1 cellular context compared by ENCODE assay signal in the genomic region with DNA sequence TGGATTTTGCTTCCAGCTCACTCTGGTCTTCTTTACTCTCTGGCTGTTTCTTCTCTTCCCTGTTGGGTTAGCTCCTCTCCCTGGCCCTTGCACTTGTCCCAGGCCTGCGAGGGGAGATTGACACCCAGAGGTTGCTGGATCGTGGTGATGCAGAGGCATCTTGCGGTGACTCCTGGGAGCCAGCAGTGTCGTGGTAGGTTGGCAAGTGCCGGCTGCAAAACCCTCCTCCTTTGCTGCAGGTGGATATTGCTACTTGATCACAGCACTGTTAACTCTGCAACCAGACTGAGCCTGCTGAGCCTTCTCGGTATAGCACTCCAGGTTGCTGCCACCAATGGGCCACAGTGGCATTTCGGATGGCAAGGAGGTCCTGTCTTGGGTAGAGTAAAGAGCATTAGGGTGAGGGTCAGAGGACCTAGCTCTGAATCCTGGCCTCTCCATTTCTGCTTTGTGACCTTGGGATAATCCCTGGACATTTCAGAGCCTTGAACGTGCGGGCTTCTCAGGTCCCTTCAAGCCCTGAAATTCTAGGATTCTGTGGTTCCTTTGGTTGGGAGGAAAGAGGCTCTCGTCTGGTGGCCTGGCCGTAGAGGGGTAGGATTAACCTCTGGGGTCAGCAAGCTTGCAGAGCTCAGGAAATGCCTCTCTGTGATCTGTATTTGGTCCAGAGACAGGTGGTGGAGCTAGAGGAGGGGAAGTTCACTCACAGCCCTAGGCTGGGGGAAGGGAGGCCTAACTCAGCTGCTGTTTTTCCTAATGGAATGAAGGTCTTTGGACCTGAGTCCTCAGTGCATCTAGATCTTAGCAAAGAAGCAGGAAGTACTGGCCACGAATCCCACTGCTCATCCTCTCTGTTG.
TF ChIP-seq lines count a peak whose summit lies in the region.

No MANE protein-coding gene starts in this region.

TF ChIP-seq in HepG2, 621 proteins besides CTCF, POLR2A, EP300 and RAD21 (continued from another document and continues in another):
- TF ChIP-seq, protein P1, sequence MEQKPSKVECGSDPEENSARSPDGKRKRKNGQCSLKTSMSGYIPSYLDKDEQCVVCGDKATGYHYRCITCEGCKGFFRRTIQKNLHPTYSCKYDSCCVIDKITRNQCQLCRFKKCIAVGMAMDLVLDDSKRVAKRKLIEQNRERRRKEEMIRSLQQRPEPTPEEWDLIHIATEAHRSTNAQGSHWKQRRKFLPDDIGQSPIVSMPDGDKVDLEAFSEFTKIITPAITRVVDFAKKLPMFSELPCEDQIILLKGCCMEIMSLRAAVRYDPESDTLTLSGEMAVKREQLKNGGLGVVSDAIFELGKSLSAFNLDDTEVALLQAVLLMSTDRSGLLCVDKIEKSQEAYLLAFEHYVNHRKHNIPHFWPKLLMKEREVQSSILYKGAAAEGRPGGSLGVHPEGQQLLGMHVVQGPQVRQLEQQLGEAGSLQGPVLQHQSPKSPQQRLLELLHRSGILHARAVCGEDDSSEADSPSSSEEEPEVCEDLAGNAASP (CRISPR knock-in tag; IDR thresholded peaks at IDR 0.05; ENCODE audit: borderline replicate concordance) = no peak; the same call in 1 of the 2 replicates
- TF ChIP-seq ZNF34 (CRISPR knock-in tag; IDR thresholded peaks at IDR 0.05; ENCODE audit: borderline replicate concordance) = no peak
- no peak for TF ChIP-seq ONECUT2 (CRISPR knock-in tag; IDR thresholded peaks at IDR 0.05)
- TF ChIP-seq, protein P2, sequence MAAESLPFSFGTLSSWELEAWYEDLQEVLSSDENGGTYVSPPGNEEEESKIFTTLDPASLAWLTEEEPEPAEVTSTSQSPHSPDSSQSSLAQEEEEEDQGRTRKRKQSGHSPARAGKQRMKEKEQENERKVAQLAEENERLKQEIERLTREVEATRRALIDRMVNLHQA (CRISPR knock-in tag; IDR thresholded peaks at IDR 0.05) = no peak
- no peak for TF ChIP-seq SKI (IDR thresholded peaks at IDR 0.05; ENCODE audit: partially characterized antibody)
- no peak for TF ChIP-seq ZNF672 (CRISPR knock-in tag; IDR thresholded peaks at IDR 0.05)
- peak; percentile 83 for TF ChIP-seq ASH2L (IDR thresholded peaks at IDR 0.05; ENCODE audit: insufficient read length, low read depth, low read length)
- TF ChIP-seq MAZ (IDR thresholded peaks at IDR 0.05; ENCODE audit: borderline replicate concordance, low read depth, low read length) = no peak
- no peak for TF ChIP-seq MAZ (CRISPR knock-in tag; IDR thresholded peaks at IDR 0.05; ENCODE audit: low read depth)
- TF ChIP-seq, protein P3, sequence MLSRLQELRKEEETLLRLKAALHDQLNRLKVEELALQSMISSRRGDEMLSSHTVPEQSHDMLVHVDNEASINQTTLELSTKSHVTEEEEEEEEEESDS (CRISPR knock-in tag; IDR thresholded peaks at IDR 0.05; ENCODE audit: borderline replicate concordance) = no peak
- no peak for TF ChIP-seq ZNF878 (CRISPR knock-in tag; IDR thresholded peaks at IDR 0.05)
- peak; percentile 63; the same call in 1 of the 2 replicates for TF ChIP-seq HOXA3 (CRISPR knock-in tag; IDR thresholded peaks at IDR 0.05)
- TF ChIP-seq, protein P4, sequence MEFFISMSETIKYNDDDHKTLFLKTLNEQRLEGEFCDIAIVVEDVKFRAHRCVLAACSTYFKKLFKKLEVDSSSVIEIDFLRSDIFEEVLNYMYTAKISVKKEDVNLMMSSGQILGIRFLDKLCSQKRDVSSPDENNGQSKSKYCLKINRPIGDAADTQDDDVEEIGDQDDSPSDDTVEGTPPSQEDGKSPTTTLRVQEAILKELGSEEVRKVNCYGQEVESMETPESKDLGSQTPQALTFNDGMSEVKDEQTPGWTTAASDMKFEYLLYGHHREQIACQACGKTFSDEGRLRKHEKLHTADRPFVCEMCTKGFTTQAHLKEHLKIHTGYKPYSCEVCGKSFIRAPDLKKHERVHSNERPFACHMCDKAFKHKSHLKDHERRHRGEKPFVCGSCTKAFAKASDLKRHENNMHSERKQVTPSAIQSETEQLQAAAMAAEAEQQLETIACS (CRISPR knock-in tag; IDR thresholded peaks at IDR 0.05) = no peak
- no peak for TF ChIP-seq ZNF205 (CRISPR knock-in tag; IDR thresholded peaks at IDR 0.05)
- TF ChIP-seq, protein P5, sequence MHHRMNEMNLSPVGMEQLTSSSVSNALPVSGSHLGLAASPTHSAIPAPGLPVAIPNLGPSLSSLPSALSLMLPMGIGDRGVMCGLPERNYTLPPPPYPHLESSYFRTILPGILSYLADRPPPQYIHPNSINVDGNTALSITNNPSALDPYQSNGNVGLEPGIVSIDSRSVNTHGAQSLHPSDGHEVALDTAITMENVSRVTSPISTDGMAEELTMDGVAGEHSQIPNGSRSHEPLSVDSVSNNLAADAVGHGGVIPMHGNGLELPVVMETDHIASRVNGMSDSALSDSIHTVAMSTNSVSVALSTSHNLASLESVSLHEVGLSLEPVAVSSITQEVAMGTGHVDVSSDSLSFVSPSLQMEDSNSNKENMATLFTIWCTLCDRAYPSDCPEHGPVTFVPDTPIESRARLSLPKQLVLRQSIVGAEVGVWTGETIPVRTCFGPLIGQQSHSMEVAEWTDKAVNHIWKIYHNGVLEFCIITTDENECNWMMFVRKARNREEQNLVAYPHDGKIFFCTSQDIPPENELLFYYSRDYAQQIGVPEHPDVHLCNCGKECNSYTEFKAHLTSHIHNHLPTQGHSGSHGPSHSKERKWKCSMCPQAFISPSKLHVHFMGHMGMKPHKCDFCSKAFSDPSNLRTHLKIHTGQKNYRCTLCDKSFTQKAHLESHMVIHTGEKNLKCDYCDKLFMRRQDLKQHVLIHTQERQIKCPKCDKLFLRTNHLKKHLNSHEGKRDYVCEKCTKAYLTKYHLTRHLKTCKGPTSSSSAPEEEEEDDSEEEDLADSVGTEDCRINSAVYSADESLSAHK (CRISPR knock-in tag; IDR thresholded peaks at IDR 0.05; ENCODE audit: borderline replicate concordance) = no peak
- TF ChIP-seq, protein P6, sequence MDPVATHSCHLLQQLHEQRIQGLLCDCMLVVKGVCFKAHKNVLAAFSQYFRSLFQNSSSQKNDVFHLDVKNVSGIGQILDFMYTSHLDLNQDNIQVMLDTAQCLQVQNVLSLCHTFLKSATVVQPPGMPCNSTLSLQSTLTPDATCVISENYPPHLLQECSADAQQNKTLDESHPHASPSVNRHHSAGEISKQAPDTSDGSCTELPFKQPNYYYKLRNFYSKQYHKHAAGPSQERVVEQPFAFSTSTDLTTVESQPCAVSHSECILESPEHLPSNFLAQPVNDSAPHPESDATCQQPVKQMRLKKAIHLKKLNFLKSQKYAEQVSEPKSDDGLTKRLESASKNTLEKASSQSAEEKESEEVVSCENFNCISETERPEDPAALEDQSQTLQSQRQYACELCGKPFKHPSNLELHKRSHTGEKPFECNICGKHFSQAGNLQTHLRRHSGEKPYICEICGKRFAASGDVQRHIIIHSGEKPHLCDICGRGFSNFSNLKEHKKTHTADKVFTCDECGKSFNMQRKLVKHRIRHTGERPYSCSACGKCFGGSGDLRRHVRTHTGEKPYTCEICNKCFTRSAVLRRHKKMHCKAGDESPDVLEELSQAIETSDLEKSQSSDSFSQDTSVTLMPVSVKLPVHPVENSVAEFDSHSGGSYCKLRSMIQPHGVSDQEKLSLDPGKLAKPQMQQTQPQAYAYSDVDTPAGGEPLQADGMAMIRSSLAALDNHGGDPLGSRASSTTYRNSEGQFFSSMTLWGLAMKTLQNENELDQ (CRISPR knock-in tag; IDR thresholded peaks at IDR 0.05; ENCODE audit: borderline replicate concordance) = no peak
- TF ChIP-seq ZNF788 (CRISPR knock-in tag; IDR thresholded peaks at IDR 0.05; ENCODE audit: borderline replicate concordance) = peak; percentile 79; the same call in 1 of the 2 replicates
- TF ChIP-seq, protein P7, sequence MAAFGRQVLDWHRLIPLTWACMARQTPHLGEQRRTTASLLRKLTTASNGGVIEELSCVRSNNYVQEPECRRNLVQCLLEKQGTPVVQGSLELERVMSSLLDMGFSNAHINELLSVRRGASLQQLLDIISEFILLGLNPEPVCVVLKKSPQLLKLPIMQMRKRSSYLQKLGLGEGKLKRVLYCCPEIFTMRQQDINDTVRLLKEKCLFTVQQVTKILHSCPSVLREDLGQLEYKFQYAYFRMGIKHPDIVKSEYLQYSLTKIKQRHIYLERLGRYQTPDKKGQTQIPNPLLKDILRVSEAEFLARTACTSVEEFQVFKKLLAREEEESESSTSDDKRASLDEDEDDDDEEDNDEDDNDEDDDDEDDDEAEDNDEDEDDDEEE (CRISPR knock-in tag; IDR thresholded peaks at IDR 0.05) = no peak
- TF ChIP-seq SMARCC2 (IDR thresholded peaks at IDR 0.05) = no peak
- TF ChIP-seq SAFB2 (CRISPR knock-in tag; IDR thresholded peaks at IDR 0.05; ENCODE audit: borderline replicate concordance, low read depth) = no peak
- no peak for TF ChIP-seq IKZF4 (CRISPR knock-in tag; IDR thresholded peaks at IDR 0.05; ENCODE audit: borderline replicate concordance, low read depth, not compliant biosample characterization)
- TF ChIP-seq POGZ (CRISPR knock-in tag; IDR thresholded peaks at IDR 0.05) = peak; percentile 73
- TF ChIP-seq ZBTB20 (CRISPR knock-in tag; IDR thresholded peaks at IDR 0.05; ENCODE audit: borderline replicate concordance, low read depth) = no peak
- TF ChIP-seq, protein P8, sequence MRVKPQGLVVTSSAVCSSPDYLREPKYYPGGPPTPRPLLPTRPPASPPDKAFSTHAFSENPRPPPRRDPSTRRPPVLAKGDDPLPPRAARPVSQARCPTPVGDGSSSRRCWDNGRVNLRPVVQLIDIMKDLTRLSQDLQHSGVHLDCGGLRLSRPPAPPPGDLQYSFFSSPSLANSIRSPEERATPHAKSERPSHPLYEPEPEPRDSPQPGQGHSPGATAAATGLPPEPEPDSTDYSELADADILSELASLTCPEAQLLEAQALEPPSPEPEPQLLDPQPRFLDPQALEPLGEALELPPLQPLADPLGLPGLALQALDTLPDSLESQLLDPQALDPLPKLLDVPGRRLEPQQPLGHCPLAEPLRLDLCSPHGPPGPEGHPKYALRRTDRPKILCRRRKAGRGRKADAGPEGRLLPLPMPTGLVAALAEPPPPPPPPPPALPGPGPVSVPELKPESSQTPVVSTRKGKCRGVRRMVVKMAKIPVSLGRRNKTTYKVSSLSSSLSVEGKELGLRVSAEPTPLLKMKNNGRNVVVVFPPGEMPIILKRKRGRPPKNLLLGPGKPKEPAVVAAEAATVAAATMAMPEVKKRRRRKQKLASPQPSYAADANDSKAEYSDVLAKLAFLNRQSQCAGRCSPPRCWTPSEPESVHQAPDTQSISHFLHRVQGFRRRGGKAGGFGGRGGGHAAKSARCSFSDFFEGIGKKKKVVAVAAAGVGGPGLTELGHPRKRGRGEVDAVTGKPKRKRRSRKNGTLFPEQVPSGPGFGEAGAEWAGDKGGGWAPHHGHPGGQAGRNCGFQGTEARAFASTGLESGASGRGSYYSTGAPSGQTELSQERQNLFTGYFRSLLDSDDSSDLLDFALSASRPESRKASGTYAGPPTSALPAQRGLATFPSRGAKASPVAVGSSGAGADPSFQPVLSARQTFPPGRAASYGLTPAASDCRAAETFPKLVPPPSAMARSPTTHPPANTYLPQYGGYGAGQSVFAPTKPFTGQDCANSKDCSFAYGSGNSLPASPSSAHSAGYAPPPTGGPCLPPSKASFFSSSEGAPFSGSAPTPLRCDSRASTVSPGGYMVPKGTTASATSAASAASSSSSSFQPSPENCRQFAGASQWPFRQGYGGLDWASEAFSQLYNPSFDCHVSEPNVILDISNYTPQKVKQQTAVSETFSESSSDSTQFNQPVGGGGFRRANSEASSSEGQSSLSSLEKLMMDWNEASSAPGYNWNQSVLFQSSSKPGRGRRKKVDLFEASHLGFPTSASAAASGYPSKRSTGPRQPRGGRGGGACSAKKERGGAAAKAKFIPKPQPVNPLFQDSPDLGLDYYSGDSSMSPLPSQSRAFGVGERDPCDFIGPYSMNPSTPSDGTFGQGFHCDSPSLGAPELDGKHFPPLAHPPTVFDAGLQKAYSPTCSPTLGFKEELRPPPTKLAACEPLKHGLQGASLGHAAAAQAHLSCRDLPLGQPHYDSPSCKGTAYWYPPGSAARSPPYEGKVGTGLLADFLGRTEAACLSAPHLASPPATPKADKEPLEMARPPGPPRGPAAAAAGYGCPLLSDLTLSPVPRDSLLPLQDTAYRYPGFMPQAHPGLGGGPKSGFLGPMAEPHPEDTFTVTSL (CRISPR knock-in tag; IDR thresholded peaks at IDR 0.05; ENCODE audit: borderline replicate concordance) = peak; percentile 76; the same call in 1 of the 2 replicates
- TF ChIP-seq, protein P9, sequence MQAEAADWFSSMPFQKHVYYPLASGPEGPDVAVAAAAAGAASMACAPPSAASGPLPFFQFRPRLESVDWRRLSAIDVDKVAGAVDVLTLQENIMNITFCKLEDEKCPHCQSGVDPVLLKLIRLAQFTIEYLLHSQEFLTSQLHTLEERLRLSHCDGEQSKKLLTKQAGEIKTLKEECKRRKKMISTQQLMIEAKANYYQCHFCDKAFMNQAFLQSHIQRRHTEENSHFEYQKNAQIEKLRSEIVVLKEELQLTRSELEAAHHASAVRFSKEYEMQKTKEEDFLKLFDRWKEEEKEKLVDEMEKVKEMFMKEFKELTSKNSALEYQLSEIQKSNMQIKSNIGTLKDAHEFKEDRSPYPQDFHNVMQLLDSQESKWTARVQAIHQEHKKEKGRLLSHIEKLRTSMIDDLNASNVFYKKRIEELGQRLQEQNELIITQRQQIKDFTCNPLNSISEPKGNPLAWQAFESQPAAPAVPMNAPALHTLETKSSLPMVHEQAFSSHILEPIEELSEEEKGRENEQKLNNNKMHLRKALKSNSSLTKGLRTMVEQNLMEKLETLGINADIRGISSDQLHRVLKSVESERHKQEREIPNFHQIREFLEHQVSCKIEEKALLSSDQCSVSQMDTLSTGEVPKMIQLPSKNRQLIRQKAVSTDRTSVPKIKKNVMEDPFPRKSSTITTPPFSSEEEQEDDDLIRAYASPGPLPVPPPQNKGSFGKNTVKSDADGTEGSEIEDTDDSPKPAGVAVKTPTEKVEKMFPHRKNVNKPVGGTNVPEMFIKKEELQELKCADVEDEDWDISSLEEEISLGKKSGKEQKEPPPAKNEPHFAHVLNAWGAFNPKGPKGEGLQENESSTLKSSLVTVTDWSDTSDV (CRISPR knock-in tag; IDR thresholded peaks at IDR 0.05) = no peak
- peak; percentile 62; the same call in 1 of the 2 replicates for TF ChIP-seq ZNF430 (CRISPR knock-in tag; IDR thresholded peaks at IDR 0.05)
- TF ChIP-seq ZNF225 (CRISPR knock-in tag; IDR thresholded peaks at IDR 0.05) = no peak
- no peak for TF ChIP-seq ZNF841 (CRISPR knock-in tag; IDR thresholded peaks at IDR 0.05; ENCODE audit: borderline replicate concordance)
- TF ChIP-seq, protein P10, sequence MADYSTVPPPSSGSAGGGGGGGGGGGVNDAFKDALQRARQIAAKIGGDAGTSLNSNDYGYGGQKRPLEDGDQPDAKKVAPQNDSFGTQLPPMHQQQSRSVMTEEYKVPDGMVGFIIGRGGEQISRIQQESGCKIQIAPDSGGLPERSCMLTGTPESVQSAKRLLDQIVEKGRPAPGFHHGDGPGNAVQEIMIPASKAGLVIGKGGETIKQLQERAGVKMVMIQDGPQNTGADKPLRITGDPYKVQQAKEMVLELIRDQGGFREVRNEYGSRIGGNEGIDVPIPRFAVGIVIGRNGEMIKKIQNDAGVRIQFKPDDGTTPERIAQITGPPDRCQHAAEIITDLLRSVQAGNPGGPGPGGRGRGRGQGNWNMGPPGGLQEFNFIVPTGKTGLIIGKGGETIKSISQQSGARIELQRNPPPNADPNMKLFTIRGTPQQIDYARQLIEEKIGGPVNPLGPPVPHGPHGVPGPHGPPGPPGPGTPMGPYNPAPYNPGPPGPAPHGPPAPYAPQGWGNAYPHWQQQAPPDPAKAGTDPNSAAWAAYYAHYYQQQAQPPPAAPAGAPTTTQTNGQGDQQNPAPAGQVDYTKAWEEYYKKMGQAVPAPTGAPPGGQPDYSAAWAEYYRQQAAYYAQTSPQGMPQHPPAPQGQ (CRISPR knock-in tag; IDR thresholded peaks at IDR 0.05; ENCODE audit: borderline replicate concordance) = no peak
- no peak for TF ChIP-seq TAF1 (CRISPR knock-in tag; IDR thresholded peaks at IDR 0.05)
- TF ChIP-seq, protein P11, sequence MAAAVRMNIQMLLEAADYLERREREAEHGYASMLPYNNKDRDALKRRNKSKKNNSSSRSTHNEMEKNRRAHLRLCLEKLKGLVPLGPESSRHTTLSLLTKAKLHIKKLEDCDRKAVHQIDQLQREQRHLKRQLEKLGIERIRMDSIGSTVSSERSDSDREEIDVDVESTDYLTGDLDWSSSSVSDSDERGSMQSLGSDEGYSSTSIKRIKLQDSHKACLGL (CRISPR knock-in tag; IDR thresholded peaks at IDR 0.05) = no peak
- no peak for TF ChIP-seq U2AF2 (IDR thresholded peaks at IDR 0.05; ENCODE audit: low read depth, low read length)
- TF ChIP-seq WIZ (CRISPR knock-in tag; IDR thresholded peaks at IDR 0.05) = no peak
- TF ChIP-seq POLR2AphosphoS5 (IDR thresholded peaks at IDR 0.05; ENCODE audit: low read depth, low read length) = no peak
